Comparison of ENCODE assay signal across 11 cellular contexts in genomic region chr4:85603437-85604336, GRCh38.
DNase-seq lines count a peak whose midpoint lies in the region; ATAC-seq lines count a peak whose summit lies in the region.
"Had no signal": no experiment of that assay in that cellular context is flagged by ENCODE, and none has a peak within 500 bp of the region (broad histone marks: within the 10 kb centered on the region; RNA-seq: fewer than 3 reads in every experiment).

No MANE protein-coding gene starts in this region.

- no peaks in the 10 kb centered on the region for H3K27me3 Mint-ChIP-seq in immature natural killer cell (ENCODE audit: low read depth in 3 of 3)

- ATAC-seq in HG03571 (IDR thresholded peaks at IDR 0.05; ENCODE audit: unreplicated experiment), result no peak
- ATAC-seq: foreskin keratinocyte had no signal

- H3K4me3 Mint-ChIP-seq in immature natural killer cell, result no peak overlapping the region

- H3K4me1 Mint-ChIP-seq in immature natural killer cell, result no peaks in the 10 kb centered on the region

- no peak overlapping the region for H3K27ac Mint-ChIP-seq in immature natural killer cell

- H3K9me3 Mint-ChIP-seq in immature natural killer cell, result peaks cover 0 to 22% (median 11%) of the 10 kb centered on the region in 6 donors

- DNase-seq in ELR (ENCODE audit: low read depth), result peak; percentile 7
- peak; percentile 45 for DNase-seq in HCEC 1CT
- DNase-seq in NCI-H2196 (lab: John Stamatoyannopoulos, UW; ENCODE audit: unreplicated experiment), result peak; percentile 11
- peak; percentile 10 for DNase-seq in glomerular endothelial cell (ENCODE audit: extremely low read depth, low read depth, low spot score)
- no peak for DNase-seq in NCI-H526 treated with DMSO at 0.1 percent for 48 hours (lab: John Stamatoyannopoulos, UW)
- DNase-seq in immature natural killer cell, result no peak
- DNase-seq in NCI-H128 (lab: John Stamatoyannopoulos, UW; ENCODE audit: unreplicated experiment), result no peak
- DNase-seq: activated effector memory CD4-positive, alpha-beta T cell treated with anti-CD3 and anti-CD28 coated beads, Interleukin-2, amount 50 U/mL, for 16 hours; foreskin keratinocyte; nucleus accumbens had no signal

- H3K36me3 Mint-ChIP-seq in immature natural killer cell, result peaks cover 0 to 4% (median 0%) of the 10 kb centered on the region in 3 donors

Comparison
In these comparisons a context has a peak if more than half of its experiments do, and no peak if none do; other contexts are left out.
1. DNase-seq: peak in ELR (single experiment), HCEC 1CT (single experiment), NCI-H2196 (single experiment) and glomerular endothelial cell (single experiment); none in NCI-H526 treated with DMSO at 0.1 percent for 48 hours (single experiment), immature natural killer cell (0 of 3) and NCI-H128 (single experiment).